ENCODE assay signal across 8 cellular contexts in the genomic region with DNA sequence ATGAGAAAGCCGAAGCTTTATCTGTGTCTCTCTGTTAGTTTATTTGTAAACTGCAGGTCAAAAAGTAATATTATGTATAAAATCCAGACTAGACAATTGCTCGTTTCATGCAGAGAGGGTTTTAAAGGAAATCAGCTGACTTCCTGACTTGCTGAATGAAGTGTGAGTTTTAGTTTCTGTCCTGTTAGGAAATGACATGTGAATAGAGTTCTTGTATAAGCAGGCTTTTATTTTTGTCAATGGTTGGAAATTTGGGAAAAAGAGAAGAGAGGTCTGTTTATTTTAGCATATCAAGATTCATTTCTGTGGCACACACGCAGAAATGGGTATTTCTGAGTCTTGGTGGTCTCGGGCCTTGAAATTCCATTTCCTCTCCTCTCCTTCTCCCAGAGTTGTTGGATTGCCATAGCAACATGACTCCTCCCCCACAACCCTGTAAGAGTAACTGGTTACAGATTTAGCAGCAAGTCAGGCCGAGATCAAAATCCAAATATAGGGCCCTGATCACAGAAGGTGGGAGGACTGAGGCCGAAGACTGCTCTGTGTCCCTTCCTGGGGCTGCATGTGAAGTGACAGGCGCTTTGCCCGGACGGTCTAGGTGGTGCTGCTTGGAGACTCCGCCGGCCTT.
DNase-seq lines count a peak whose midpoint lies in the region; ATAC-seq lines count a peak whose summit lies in the region.

No MANE protein-coding gene starts in this region.

- intact Hi-C loops in activated T-helper 2 cell treated with anti-CD3 and anti-CD28 coated beads, Interferon-gamma antibody, Interleukin-2, Interleukin-4, amounts not matched to agents 10 μg/mL and 5 μg/mL and 100 μg/mL, durations not matched to agents 14 hours and 24 hours and 36 hours (cut with micrococcal nuclease), result loop anchor here (1.0 to 10.0 kb wide), 5 partner anchors 19 to 144 kb away; a partner anchor contains a TSS
- intact Hi-C loops in Right ventricle myocardium inferior (cut with DNase I), result loop anchor here (2.0 kb wide), 1 partner anchor 15 kb away; no protein-coding TSS in a partner anchor

- H3K4me1 ChIP-seq in ACC112 (ENCODE audit: control insufficient read depth, insufficient read depth, low read length, unreplicated experiment), result peaks cover 25% of the 10 kb centered on the region

- ATAC-seq in GM19328 (IDR thresholded peaks at IDR 0.05; ENCODE audit: unreplicated experiment) (peak; percentile 63), HG03442 (IDR thresholded peaks at IDR 0.05; ENCODE audit: unreplicated experiment) (peak; percentile 64), Right ventricle myocardium inferior (peak; percentile 84)

- H3K27me3 ChIP-seq in ACC112 (ENCODE audit: insufficient read depth, low read length), result no peaks in the 10 kb centered on the region

- DNase-seq in activated T-helper 2 cell treated with anti-CD3 and anti-CD28 coated beads, Interferon-gamma antibody, Interleukin-2, Interleukin-4, amounts not matched to agents 10 μg/mL and 5 μg/mL and 100 μg/mL, durations not matched to agents 14 hours and 24 hours and 36 hours (ENCODE audit: low spot score), result peak; percentile 27
- DNase-seq in Right ventricle myocardium inferior (ENCODE audit: missing footprints) (no peak), putamen (ENCODE audit: low spot score) (peak; percentile 40), GF-D8 (lab: John Stamatoyannopoulos, UW) (no peak), SKM-1 (lab: John Stamatoyannopoulos, UW; ENCODE audit: unreplicated experiment) (no peak)

- H3K9me3 Mint-ChIP-seq in activated T-helper 2 cell treated with anti-CD3 and anti-CD28 coated beads, Interferon-gamma antibody, Interleukin-2, Interleukin-4, amounts not matched to agents 10 μg/mL and 5 μg/mL and 100 μg/mL, durations not matched to agents 14 hours and 24 hours and 36 hours, result peaks cover 12% of the 10 kb centered on the region

- H3K36me3 ChIP-seq in ACC112 (ENCODE audit: insufficient read depth, low read length), result peaks cover 8% of the 10 kb centered on the region

- peak overlapping the region; percentile 66 for H3K4me3 ChIP-seq in ACC112 (ENCODE audit: low read depth, low read length)

- H3K27ac ChIP-seq in ACC112 (ENCODE audit: low read depth, low read length), result peak overlapping the region; percentile 82

- H3K4me1 Mint-ChIP-seq in activated T-helper 2 cell treated with anti-CD3 and anti-CD28 coated beads, Interferon-gamma antibody, Interleukin-2, Interleukin-4, amounts not matched to agents 10 μg/mL and 5 μg/mL and 100 μg/mL, durations not matched to agents 14 hours and 24 hours and 36 hours (ENCODE audit: low read depth), result peaks cover 43% of the 10 kb centered on the region

- H3K27me3 Mint-ChIP-seq in activated T-helper 2 cell treated with anti-CD3 and anti-CD28 coated beads, Interferon-gamma antibody, Interleukin-2, Interleukin-4, amounts not matched to agents 10 μg/mL and 5 μg/mL and 100 μg/mL, durations not matched to agents 14 hours and 24 hours and 36 hours (ENCODE audit: low read depth), result no peaks in the 10 kb centered on the region

- peaks cover 48% of the 10 kb centered on the region for H3K79me2 ChIP-seq in ACC112 (ENCODE audit: control insufficient read depth, insufficient read depth, low read length, unreplicated experiment)

- H2AFZ ChIP-seq in ACC112 (ENCODE audit: low read length, unreplicated experiment), result peak overlapping the region; percentile 79

- H3K4me3 Mint-ChIP-seq in activated T-helper 2 cell treated with anti-CD3 and anti-CD28 coated beads, Interferon-gamma antibody, Interleukin-2, Interleukin-4, amounts not matched to agents 10 μg/mL and 5 μg/mL and 100 μg/mL, durations not matched to agents 14 hours and 24 hours and 36 hours (ENCODE audit: low read depth), result peak overlapping the region; percentile 52

- H3K27ac Mint-ChIP-seq in activated T-helper 2 cell treated with anti-CD3 and anti-CD28 coated beads, Interferon-gamma antibody, Interleukin-2, Interleukin-4, amounts not matched to agents 10 μg/mL and 5 μg/mL and 100 μg/mL, durations not matched to agents 14 hours and 24 hours and 36 hours, result peak overlapping the region; percentile 76

- H3K36me3 Mint-ChIP-seq in activated T-helper 2 cell treated with anti-CD3 and anti-CD28 coated beads, Interferon-gamma antibody, Interleukin-2, Interleukin-4, amounts not matched to agents 10 μg/mL and 5 μg/mL and 100 μg/mL, durations not matched to agents 14 hours and 24 hours and 36 hours (ENCODE audit: low read depth), result peaks cover 7% of the 10 kb centered on the region

Comparison
In these comparisons a context has a peak if more than half of its experiments do, and no peak if none do; other contexts are left out.
1. DNase-seq: peak in activated T-helper 2 cell treated with anti-CD3 and anti-CD28 coated beads, Interferon-gamma antibody, Interleukin-2, Interleukin-4, amounts not matched to agents 10 μg/mL and 5 μg/mL and 100 μg/mL, durations not matched to agents 14 hours and 24 hours and 36 hours (single experiment) and putamen (single experiment); none in Right ventricle myocardium inferior (single experiment), GF-D8 (single experiment) and SKM-1 (single experiment).
2. Peak in every context shown above with its lines, with median percentiles within 50 percentile points of each other: ATAC-seq.